1 cellular context compared by ENCODE assay signal in the genomic region with DNA sequence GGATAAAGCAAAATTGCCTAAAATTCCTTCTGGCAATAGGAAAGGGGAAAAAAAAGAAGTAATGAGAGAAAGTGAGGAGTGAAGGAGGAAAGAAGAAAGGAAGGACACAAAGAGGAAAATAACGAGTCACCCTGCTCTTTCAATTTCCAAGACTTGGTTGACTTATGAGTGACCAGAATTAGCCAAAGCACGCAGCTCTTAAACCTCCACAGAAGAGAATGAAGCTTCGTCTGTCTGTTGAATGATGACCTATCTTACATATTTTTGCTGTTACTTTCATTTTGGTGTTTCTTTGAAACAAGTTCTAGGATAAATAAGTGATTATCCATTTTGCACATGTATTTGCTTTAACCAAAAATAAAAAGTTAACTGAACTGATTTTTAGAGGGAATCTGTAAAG.
TF ChIP-seq lines count a peak whose summit lies in the region.

No MANE protein-coding gene starts in this region.

TF ChIP-seq in GM23338, 12 proteins besides CTCF, POLR2A, EP300 and RAD21 (continued from another document):
- TF ChIP-seq, protein P1, sequence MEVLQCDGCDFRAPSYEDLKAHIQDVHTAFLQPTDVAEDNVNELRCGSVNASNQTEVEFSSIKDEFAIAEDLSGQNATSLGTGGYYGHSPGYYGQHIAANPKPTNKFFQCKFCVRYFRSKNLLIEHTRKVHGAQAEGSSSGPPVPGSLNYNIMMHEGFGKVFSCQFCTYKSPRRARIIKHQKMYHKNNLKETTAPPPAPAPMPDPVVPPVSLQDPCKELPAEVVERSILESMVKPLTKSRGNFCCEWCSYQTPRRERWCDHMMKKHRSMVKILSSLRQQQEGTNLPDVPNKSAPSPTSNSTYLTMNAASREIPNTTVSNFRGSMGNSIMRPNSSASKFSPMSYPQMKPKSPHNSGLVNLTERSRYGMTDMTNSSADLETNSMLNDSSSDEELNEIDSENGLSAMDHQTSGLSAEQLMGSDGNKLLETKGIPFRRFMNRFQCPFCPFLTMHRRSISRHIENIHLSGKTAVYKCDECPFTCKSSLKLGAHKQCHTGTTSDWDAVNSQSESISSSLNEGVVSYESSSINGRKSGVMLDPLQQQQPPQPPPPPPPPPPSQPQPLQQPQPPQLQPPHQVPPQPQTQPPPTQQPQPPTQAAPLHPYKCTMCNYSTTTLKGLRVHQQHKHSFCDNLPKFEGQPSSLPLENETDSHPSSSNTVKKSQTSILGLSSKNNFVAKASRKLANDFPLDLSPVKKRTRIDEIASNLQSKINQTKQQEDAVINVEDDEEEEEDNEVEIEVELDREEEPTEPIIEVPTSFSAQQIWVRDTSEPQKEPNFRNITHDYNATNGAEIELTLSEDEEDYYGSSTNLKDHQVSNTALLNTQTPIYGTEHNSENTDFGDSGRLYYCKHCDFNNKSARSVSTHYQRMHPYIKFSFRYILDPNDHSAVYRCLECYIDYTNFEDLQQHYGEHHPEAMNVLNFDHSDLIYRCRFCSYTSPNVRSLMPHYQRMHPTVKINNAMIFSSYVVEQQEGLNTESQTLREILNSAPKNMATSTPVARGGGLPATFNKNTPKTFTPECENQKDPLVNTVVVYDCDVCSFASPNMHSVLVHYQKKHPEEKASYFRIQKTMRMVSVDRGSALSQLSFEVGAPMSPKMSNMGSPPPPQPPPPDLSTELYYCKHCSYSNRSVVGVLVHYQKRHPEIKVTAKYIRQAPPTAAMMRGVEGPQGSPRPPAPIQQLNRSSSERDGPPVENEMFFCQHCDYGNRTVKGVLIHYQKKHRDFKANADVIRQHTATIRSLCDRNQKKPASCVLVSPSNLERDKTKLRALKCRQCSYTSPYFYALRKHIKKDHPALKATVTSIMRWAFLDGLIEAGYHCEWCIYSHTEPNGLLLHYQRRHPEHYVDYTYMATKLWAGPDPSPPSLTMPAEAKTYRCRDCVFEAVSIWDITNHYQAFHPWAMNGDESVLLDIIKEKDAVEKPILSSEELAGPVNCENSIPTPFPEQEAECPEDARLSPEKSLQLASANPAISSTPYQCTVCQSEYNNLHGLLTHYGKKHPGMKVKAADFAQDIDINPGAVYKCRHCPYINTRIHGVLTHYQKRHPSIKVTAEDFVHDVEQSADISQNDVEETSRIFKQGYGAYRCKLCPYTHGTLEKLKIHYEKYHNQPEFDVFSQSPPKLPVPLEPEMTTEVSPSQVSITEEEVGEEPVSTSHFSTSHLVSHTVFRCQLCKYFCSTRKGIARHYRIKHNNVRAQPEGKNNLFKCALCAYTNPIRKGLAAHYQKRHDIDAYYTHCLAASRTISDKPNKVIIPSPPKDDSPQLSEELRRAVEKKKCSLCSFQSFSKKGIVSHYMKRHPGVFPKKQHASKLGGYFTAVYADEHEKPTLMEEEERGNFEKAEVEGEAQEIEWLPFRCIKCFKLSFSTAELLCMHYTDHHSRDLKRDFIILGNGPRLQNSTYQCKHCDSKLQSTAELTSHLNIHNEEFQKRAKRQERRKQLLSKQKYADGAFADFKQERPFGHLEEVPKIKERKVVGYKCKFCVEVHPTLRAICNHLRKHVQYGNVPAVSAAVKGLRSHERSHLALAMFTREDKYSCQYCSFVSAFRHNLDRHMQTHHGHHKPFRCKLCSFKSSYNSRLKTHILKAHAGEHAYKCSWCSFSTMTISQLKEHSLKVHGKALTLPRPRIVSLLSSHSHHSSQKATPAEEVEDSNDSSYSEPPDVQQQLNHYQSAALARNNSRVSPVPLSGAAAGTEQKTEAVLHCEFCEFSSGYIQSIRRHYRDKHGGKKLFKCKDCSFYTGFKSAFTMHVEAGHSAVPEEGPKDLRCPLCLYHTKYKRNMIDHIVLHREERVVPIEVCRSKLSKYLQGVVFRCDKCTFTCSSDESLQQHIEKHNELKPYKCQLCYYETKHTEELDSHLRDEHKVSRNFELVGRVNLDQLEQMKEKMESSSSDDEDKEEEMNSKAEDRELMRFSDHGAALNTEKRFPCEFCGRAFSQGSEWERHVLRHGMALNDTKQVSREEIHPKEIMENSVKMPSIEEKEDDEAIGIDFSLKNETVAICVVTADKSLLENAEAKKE (CRISPR knock-in tag; IDR thresholded peaks at IDR 0.05) = no peak
- TF ChIP-seq JUNB (IDR thresholded peaks at IDR 0.05; ENCODE audit: unreplicated experiment) = no peak
- TF ChIP-seq, protein P2, sequence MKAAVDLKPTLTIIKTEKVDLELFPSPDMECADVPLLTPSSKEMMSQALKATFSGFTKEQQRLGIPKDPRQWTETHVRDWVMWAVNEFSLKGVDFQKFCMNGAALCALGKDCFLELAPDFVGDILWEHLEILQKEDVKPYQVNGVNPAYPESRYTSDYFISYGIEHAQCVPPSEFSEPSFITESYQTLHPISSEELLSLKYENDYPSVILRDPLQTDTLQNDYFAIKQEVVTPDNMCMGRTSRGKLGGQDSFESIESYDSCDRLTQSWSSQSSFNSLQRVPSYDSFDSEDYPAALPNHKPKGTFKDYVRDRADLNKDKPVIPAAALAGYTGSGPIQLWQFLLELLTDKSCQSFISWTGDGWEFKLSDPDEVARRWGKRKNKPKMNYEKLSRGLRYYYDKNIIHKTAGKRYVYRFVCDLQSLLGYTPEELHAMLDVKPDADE (IDR thresholded peaks at IDR 0.05) = no peak
- TF ChIP-seq, protein P3, sequence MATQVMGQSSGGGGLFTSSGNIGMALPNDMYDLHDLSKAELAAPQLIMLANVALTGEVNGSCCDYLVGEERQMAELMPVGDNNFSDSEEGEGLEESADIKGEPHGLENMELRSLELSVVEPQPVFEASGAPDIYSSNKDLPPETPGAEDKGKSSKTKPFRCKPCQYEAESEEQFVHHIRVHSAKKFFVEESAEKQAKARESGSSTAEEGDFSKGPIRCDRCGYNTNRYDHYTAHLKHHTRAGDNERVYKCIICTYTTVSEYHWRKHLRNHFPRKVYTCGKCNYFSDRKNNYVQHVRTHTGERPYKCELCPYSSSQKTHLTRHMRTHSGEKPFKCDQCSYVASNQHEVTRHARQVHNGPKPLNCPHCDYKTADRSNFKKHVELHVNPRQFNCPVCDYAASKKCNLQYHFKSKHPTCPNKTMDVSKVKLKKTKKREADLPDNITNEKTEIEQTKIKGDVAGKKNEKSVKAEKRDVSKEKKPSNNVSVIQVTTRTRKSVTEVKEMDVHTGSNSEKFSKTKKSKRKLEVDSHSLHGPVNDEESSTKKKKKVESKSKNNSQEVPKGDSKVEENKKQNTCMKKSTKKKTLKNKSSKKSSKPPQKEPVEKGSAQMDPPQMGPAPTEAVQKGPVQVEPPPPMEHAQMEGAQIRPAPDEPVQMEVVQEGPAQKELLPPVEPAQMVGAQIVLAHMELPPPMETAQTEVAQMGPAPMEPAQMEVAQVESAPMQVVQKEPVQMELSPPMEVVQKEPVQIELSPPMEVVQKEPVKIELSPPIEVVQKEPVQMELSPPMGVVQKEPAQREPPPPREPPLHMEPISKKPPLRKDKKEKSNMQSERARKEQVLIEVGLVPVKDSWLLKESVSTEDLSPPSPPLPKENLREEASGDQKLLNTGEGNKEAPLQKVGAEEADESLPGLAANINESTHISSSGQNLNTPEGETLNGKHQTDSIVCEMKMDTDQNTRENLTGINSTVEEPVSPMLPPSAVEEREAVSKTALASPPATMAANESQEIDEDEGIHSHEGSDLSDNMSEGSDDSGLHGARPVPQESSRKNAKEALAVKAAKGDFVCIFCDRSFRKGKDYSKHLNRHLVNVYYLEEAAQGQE (IDR thresholded peaks at IDR 0.05; ENCODE audit: unreplicated experiment) = no peak
- TF ChIP-seq NANOG (IDR thresholded peaks at IDR 0.05; ENCODE audit: borderline replicate concordance) = no peak
